In genomic region chr17:78125976-78126894, GRCh38 we compare ENCODE assay signal across 9 cellular contexts. TPM values are rescaled to one million over a fixed set of nuclear protein-coding genes. Genes with fewer than 3 reads are reported as not detected.
DNase-seq lines count a peak whose midpoint lies in the region; ATAC-seq and TF ChIP-seq lines count a peak whose summit lies in the region.
"Had no signal": no experiment of that assay in that cellular context is flagged by ENCODE, and none has a peak within 500 bp of the region (broad histone marks: within the 10 kb centered on the region; RNA-seq: fewer than 3 reads in every experiment).

No MANE protein-coding gene starts in this region.

- no peak for TF ChIP-seq CTCF in coronary artery (IDR thresholded peaks at IDR 0.05)
- no peak for TF ChIP-seq CTCF in GM20000 (IDR thresholded peaks at IDR 0.05; ENCODE audit: extremely low read depth, missing control alignments)

- H3K23ac ChIP-seq in trophoblast cell (ENCODE audit: low read length): no peak overlapping the region

- no peak overlapping the region for H3K14ac ChIP-seq in trophoblast cell (ENCODE audit: low read length)

- peaks cover 14% of the 10 kb centered on the region for H3K79me1 ChIP-seq in trophoblast cell (ENCODE audit: low read length)

- DNase-seq in GF-D8 (lab: John Stamatoyannopoulos, UW): peak; percentile 53
- peak; percentile 50 for DNase-seq in NCI-H1694 treated with DMSO at 0.1 percent for 48 hours (lab: John Stamatoyannopoulos, UW)
- DNase-seq in coronary artery (ENCODE audit: low spot score): no peak
- DNase-seq in trophoblast cell: no peak
- DNase-seq in central memory CD4-positive, alpha-beta T cell: no peak
- DNase-seq in GM20000 (ENCODE audit: low spot score): no peak
- no peak for DNase-seq in MV-4-11 (lab: John Stamatoyannopoulos, UW)
- DNase-seq: NCI-H1417 had no signal

- peaks cover 2% of the 10 kb centered on the region for H3K9me3 ChIP-seq in trophoblast cell (ENCODE audit: insufficient read depth, low read depth, low read length)

- H4K91ac ChIP-seq in trophoblast cell (ENCODE audit: low read depth, low read length): no peak overlapping the region

- peaks cover 6 to 14% of the 10 kb centered on the region in 2 experiments for H3K4me1 ChIP-seq in trophoblast cell (ENCODE audit: control insufficient read depth in 1 of 2, insufficient read depth in 2 of 2, low read length in 2 of 2)

- H2BK120ac ChIP-seq in trophoblast cell (ENCODE audit: insufficient read depth, low read length, poor library complexity): no peak overlapping the region

- ATAC-seq in HG03432 (IDR thresholded peaks at IDR 0.05; ENCODE audit: unreplicated experiment): no peak

- peak overlapping the region; percentile 48 for H3K18ac ChIP-seq in trophoblast cell (ENCODE audit: low read length)

- peak overlapping the region; percentile 21 for H3K4me3 ChIP-seq in coronary artery
- H3K4me3 ChIP-seq in trophoblast cell (ENCODE audit: low read depth, low read length): no peak overlapping the region

- H3K4me2 ChIP-seq in trophoblast cell (ENCODE audit: low read length): no peak overlapping the region

- no peak overlapping the region for H2BK5ac ChIP-seq in trophoblast cell (ENCODE audit: low read depth, low read length, poor library complexity)

- H3K27ac ChIP-seq in coronary artery (peak overlapping the region in 1 of 2 donors; percentile 81), trophoblast cell (ENCODE audit: low read depth, low read length) (no peak overlapping the region)

- peaks cover 51 to 53% of the 10 kb centered on the region in 2 experiments for H3K36me3 ChIP-seq in trophoblast cell (ENCODE audit: control insufficient read depth in 1 of 2, insufficient read depth in 2 of 2, low read length in 2 of 2)

- no CpG with 5 or more reads among the region's 25 CpGs for WGBS in trophoblast cell (ENCODE audit: extremely low coverage, insufficient coverage, insufficient read length)

- peaks cover 10% of the 10 kb centered on the region for H3K79me2 ChIP-seq in trophoblast cell (ENCODE audit: control insufficient read depth, insufficient read depth, low read length, poor library complexity)

- H3K9ac ChIP-seq in trophoblast cell (ENCODE audit: low read length): no peak overlapping the region

- no peak overlapping the region for H2AFZ ChIP-seq in trophoblast cell (ENCODE audit: insufficient read depth, low read length, poor library complexity)

- no peaks in the 10 kb centered on the region for H3K27me3 ChIP-seq in trophoblast cell (ENCODE audit: insufficient read depth, low read length)

- no peak overlapping the region for H4K12ac ChIP-seq in trophoblast cell (ENCODE audit: low read depth, low read length)

- no peak overlapping the region for H4K8ac ChIP-seq in trophoblast cell (ENCODE audit: low read depth, low read length)

- no peak overlapping the region for H2BK12ac ChIP-seq in trophoblast cell (ENCODE audit: low read length)

- no peak overlapping the region for H2AK5ac ChIP-seq in trophoblast cell (ENCODE audit: low read length)

- H3K4ac ChIP-seq in trophoblast cell (ENCODE audit: low read depth, low read length): no peak overlapping the region

RNA-seq across cellular contexts. Expression of gene TMC6, which starts 2.3 kb away (rescaled TPM):
- polyA plus RNA-seq in trophoblast cell (2013): 36.7 and 38.3 TPM in 2 replicates

RNA-seq across cellular contexts. Expression of gene TMC8, which starts 4.3 kb away (rescaled TPM):
- polyA plus RNA-seq in trophoblast cell (2013): 0.26 and 0.70 TPM in 2 replicates

RNA-seq across cellular contexts. Expression of gene C17orf99, which starts 19.9 kb away (rescaled TPM):
- polyA plus RNA-seq in trophoblast cell (2013): not detected in 2 replicates

RNA-seq across cellular contexts. Expression of gene SYNGR2, which starts 42.1 kb away (rescaled TPM):
- polyA plus RNA-seq in trophoblast cell (2013): 30.3 and 34.2 TPM in 2 replicates

Comparison
In these comparisons a context has a peak if more than half of its experiments do, and no peak if none do; other contexts are left out.
1. DNase-seq: peak in GF-D8 (single experiment) and NCI-H1694 treated with DMSO at 0.1 percent for 48 hours (single experiment); none in coronary artery (single experiment), trophoblast cell (0 of 2), central memory CD4-positive, alpha-beta T cell (single experiment), GM20000 (single experiment) and MV-4-11 (single experiment).